21 cellular contexts compared by ENCODE assay signal in the genomic region with DNA sequence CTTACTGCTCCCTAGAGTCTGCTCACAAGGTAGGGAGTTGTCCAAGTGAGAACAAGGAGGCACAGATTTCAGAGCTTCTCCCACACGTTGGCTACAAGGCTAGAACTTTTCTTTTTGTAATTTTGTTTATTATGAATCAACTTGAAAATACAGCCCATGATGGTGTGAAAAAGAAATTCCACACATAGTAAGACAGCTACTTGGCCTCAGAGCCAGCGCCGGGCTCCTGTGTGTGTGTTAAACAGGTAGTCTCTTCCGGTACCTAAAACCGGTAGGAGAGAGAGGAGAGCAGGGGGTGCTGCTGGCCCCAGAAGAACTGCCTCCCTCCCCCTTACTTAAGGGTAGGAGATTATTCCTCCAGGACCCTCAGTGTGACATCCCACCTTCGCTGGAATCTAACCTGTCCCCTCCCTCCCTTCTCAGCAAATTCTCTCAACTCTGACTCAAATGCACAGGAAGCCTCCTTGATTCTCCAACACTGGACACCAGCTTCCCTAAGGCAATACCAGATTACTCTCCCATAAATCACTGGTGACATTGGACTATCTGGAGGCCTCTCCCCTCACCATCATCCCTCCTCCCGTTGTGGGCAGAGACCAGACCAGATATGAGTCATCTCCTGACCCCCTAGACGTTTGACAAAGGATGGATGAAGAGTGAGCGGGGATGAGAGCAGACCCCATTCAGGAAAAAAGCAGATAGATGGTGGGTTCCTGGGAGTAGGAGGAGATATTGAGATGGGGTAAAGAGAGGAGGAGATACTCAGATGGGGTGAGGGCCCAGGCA. TPM values are rescaled to one million over a fixed set of nuclear protein-coding genes. Genes with fewer than 3 reads are reported as not detected.
DNase-seq lines count a peak whose midpoint lies in the region; ATAC-seq and TF ChIP-seq lines count a peak whose summit lies in the region.
"Had no signal": no experiment of that assay in that cellular context is flagged by ENCODE, and none has a peak within 500 bp of the region (broad histone marks: within the 10 kb centered on the region; RNA-seq: fewer than 3 reads in every experiment).

No MANE protein-coding gene starts in this region.

- peaks cover 0 to 6% of the 10 kb centered on the region in 2 experiments; a peak in 1 of 4 replicates for H3K4me1 ChIP-seq in SK-N-SH (ENCODE audit: control insufficient read depth in 1 of 2, insufficient read depth in 2 of 2, low read depth in 1 of 2, low read length in 1 of 2)
- peaks cover 6 to 16% (median 10%) of the 10 kb centered on the region in 6 donors for H3K4me1 ChIP-seq in spleen
- H3K4me1 ChIP-seq: SJCRH30 had no signal

- no peak overlapping the region for H3K9ac ChIP-seq in SK-N-SH

- peaks cover 6% of the 10 kb centered on the region for H3K27me3 Mint-ChIP-seq in activated CD4-positive, alpha-beta T cell treated with anti-CD3 and anti-CD28 coated beads, Interleukin-2, amount 10 ng/mL, durations not matched to agents 24 days and 14 days
- H3K27me3 Mint-ChIP-seq: activated CD4-positive, alpha-beta T cell treated with anti-CD3 and anti-CD28 coated beads for 36 hours; activated naive CD4-positive, alpha-beta T cell treated with anti-CD3 and anti-CD28 coated beads, Interleukin-2, amount 50 U/mL, for 24 hours had no signal

- no peak for TF ChIP-seq CTCF in SK-N-SH (IDR thresholded peaks at IDR 0.05)
- TF ChIP-seq CTCF in spleen (IDR thresholded peaks at IDR 0.05 in 8 of 11, conservative IDR thresholded peaks at IDR 0.05 in 3 of 11), result no peak

- peaks cover 13% of the 10 kb centered on the region for H3K4me1 Mint-ChIP-seq in activated CD4-positive, alpha-beta T cell treated with anti-CD3 and anti-CD28 coated beads, Interleukin-2, amount 10 ng/mL, durations not matched to agents 24 days and 14 days

- no peaks in the 10 kb centered on the region for H3K9me2 ChIP-seq in SK-N-SH

- no peak overlapping the region for H3K4me3 ChIP-seq in SK-N-SH (ENCODE audit: low read depth in 2 of 2, low read length in 1 of 2)
- no peak overlapping the region for H3K4me3 ChIP-seq in spleen
- H3K4me3 ChIP-seq: esophagus squamous epithelium, heart right ventricle, SJCRH30, upper lobe of left lung had no signal

- WGBS in SK-N-SH (ENCODE audit: low lambda C conversion rate), result 62% methylated on average over 9 of the region's 9 CpGs
- 59 to 73% (median 64%) methylated on average over 9 of the region's 9 CpGs for WGBS in spleen, 5 donors

- H3K4me3 Mint-ChIP-seq in activated CD4-positive, alpha-beta T cell treated with anti-CD3 and anti-CD28 coated beads, Interleukin-2, amount 10 ng/mL, durations not matched to agents 24 days and 14 days, result no peak overlapping the region
- H3K4me3 Mint-ChIP-seq: activated CD4-positive, alpha-beta T cell treated with anti-CD3 and anti-CD28 coated beads for 36 hours; activated naive CD4-positive, alpha-beta T cell treated with anti-CD3 and anti-CD28 coated beads, Interleukin-2, amount 50 U/mL, for 24 hours; natural killer cell treated with Interleukin-12 subunit alpha and Interleukin-12 subunit beta and Interleukin-15 and Interleukin-18, amount 100 ng/mL, for 72 hours had no signal

- DNase-seq in SK-N-SH (peak; percentile 41), RPMI7951 (ENCODE audit: low read depth) (peak; percentile 84), islet precursor cell (peak; percentile 84), spleen (peak; percentile 51)
- DNase-seq in activated CD4-positive, alpha-beta T cell treated with anti-CD3 and anti-CD28 coated beads, Interleukin-2, amount 10 ng/mL, durations not matched to agents 24 days and 14 days, result no peak
- DNase-seq: activated CD8-positive, alpha-beta memory T cell treated with anti-CD3 and anti-CD28 coated beads, Interleukin-2, amount 50 U/mL, for 48 hours; esophagus squamous epithelium; T-helper 9 cell had no signal

- no peaks in the 10 kb centered on the region for H3K9me3 Mint-ChIP-seq in activated CD4-positive, alpha-beta T cell treated with anti-CD3 and anti-CD28 coated beads, Interleukin-2, amount 10 ng/mL, durations not matched to agents 24 days and 14 days
- H3K9me3 Mint-ChIP-seq: activated naive CD4-positive, alpha-beta T cell treated with anti-CD3 and anti-CD28 coated beads, Interleukin-2, amount 50 U/mL, for 24 hours; brain; CD8-positive, alpha-beta T cell; natural killer cell treated with Interleukin-12 subunit alpha and Interleukin-12 subunit beta and Interleukin-15 and Interleukin-18, amount 100 ng/mL, for 72 hours had no signal

- no peaks in the 10 kb centered on the region for H3K9me3 ChIP-seq in SK-N-SH
- H3K9me3 ChIP-seq in spleen, result no peaks in the 10 kb centered on the region
- H3K9me3 ChIP-seq: esophagus squamous epithelium, heart right ventricle, SJCRH30, upper lobe of left lung had no signal

- H3K27me3 ChIP-seq in SK-N-SH (ENCODE audit: insufficient read depth) (no peaks in the 10 kb centered on the region), spleen (replicated peaks in 1 of 7) (no peaks in the 10 kb centered on the region)
- H3K27me3 ChIP-seq: esophagus squamous epithelium, heart right ventricle, SJCRH30, upper lobe of left lung had no signal

- H2AFZ ChIP-seq in SK-N-SH (ENCODE audit: low read depth), result no peak overlapping the region

- POLR2A ChIA-PET in SK-N-SH (lab: Yijun Ruan, JAX), result no interaction called here

- H3K27ac Mint-ChIP-seq in activated CD4-positive, alpha-beta T cell treated with anti-CD3 and anti-CD28 coated beads, Interleukin-2, amount 10 ng/mL, durations not matched to agents 24 days and 14 days, result no peak overlapping the region
- H3K27ac Mint-ChIP-seq: activated CD4-positive, alpha-beta T cell treated with anti-CD3 and anti-CD28 coated beads for 36 hours; activated naive CD4-positive, alpha-beta T cell treated with anti-CD3 and anti-CD28 coated beads, Interleukin-2, amount 50 U/mL, for 24 hours; natural killer cell treated with Interleukin-12 subunit alpha and Interleukin-12 subunit beta and Interleukin-15 and Interleukin-18, amount 100 ng/mL, for 72 hours had no signal

- CTCF ChIA-PET in SK-N-SH (lab: Yijun Ruan, JAX), result interaction anchor here (1.5 to 2.7 kb wide), 2 partner anchors 12 to 48 kb away, joined by 4 to 10 read pairs; partner anchors contain the start of gene INKA1

- TF ChIP-seq EP300 in SK-N-SH (IDR thresholded peaks at IDR 0.05; ENCODE audit: borderline replicate concordance in 1 of 2, low read depth in 1 of 2, low read length in 1 of 2), result no peak

- H4K20me1 ChIP-seq in SK-N-SH (ENCODE audit: insufficient read depth), result no peaks in the 10 kb centered on the region

- intact Hi-C loops in spleen (cut with DNase I; ENCODE audit: low total_unique reads), result no loop called here
- intact Hi-C loops in activated CD4-positive, alpha-beta T cell treated with anti-CD3 and anti-CD28 coated beads, Interleukin-2, amount 10 ng/mL, durations not matched to agents 24 days and 14 days (cut with micrococcal nuclease), result no loop called here

- H3K27ac ChIP-seq in SK-N-SH (ENCODE audit: low read depth in 2 of 2, low read length in 1 of 2), result no peak overlapping the region
- no peak overlapping the region for H3K27ac ChIP-seq in spleen
- H3K27ac ChIP-seq: esophagus squamous epithelium, heart right ventricle, SJCRH30, upper lobe of left lung had no signal

- ATAC-seq in SK-N-SH treated with all-trans-retinoic acid at 6 μM for 48 hours (no peak), GM21619 (IDR thresholded peaks at IDR 0.05; ENCODE audit: unreplicated experiment) (no peak), GM18909 (IDR thresholded peaks at IDR 0.05; ENCODE audit: poor library complexity, unreplicated experiment) (no peak)
- ATAC-seq: heart right ventricle; natural killer cell treated with Interleukin-12 subunit alpha and Interleukin-12 subunit beta and Interleukin-15 and Interleukin-18, amount 100 ng/mL, for 72 hours had no signal

- no peaks in the 10 kb centered on the region for H3K36me3 Mint-ChIP-seq in activated CD4-positive, alpha-beta T cell treated with anti-CD3 and anti-CD28 coated beads, Interleukin-2, amount 10 ng/mL, durations not matched to agents 24 days and 14 days (ENCODE audit: low read depth)
- H3K36me3 Mint-ChIP-seq: activated naive CD4-positive, alpha-beta T cell treated with anti-CD3 and anti-CD28 coated beads, Interleukin-2, amount 50 U/mL, for 24 hours; brain; natural killer cell treated with Interleukin-12 subunit alpha and Interleukin-12 subunit beta and Interleukin-15 and Interleukin-18, amount 100 ng/mL, for 72 hours had no signal

- H3K79me2 ChIP-seq in SK-N-SH (ENCODE audit: insufficient read depth), result peaks cover 5% of the 10 kb centered on the region

- TF ChIP-seq POLR2A in spleen (IDR thresholded peaks at IDR 0.05), result no peak

- no peaks in the 10 kb centered on the region for H3K36me3 ChIP-seq in SK-N-SH (replicated peaks in 1 of 2; ENCODE audit: control insufficient read depth in 1 of 2, insufficient read depth in 2 of 2, low read length in 1 of 2)
- H3K36me3 ChIP-seq in spleen, result no peaks in the 10 kb centered on the region
- H3K36me3 ChIP-seq: esophagus squamous epithelium, heart right ventricle, SJCRH30, upper lobe of left lung had no signal

- H3F3A ChIP-seq in SK-N-SH (replicated peaks; ENCODE audit: insufficient read depth), result no peaks in the 10 kb centered on the region

- no peak overlapping the region for H3K4me2 ChIP-seq in SK-N-SH

- TF ChIP-seq RAD21 in SK-N-SH (IDR thresholded peaks at IDR 0.05; ENCODE audit: low read length), result no peak

RNA-seq across cellular contexts. Expression of gene IP6K1, which starts 4.5 kb away (rescaled TPM):
- 17.0 and 23.3 TPM in 2 replicates for polyA plus RNA-seq in SK-N-SH (2012; rRNA removed)
- polyA plus RNA-seq in SK-N-SH (2012; cell fraction: cytosol; rRNA removed), result 8.9 and 14.6 TPM in 2 replicates
- 37.1 and 43.4 TPM in 2 replicates for polyA plus RNA-seq in SK-N-SH (2012; cell fraction: nucleus; rRNA removed)
- 26.4 and 32.5 TPM in 2 replicates for total RNA-seq in RPMI7951 (2014; rRNA removed; shearing (Covaris generic))
- 10 to 100 TPM; 40.7 to 56.0 (median 51.4) TPM for total RNA-seq in spleen
- 10 to 100 TPM in 1 of 3 donors, 1 to 10 TPM in 2; 8.6 to 21.4 (median 9.8) TPM for polyA plus RNA-seq in spleen
- 39.6 and 42.2 TPM in 2 replicates for total RNA-seq in activated CD4-positive, alpha-beta T cell treated with anti-CD3 and anti-CD28 coated beads, Interleukin-2, amount 10 ng/mL, durations not matched to agents 24 days and 14 days

RNA-seq across cellular contexts. Expression of gene CDHR4, which starts 8.9 kb away (rescaled TPM):
- polyA plus RNA-seq in SK-N-SH (2012; rRNA removed) (0.07 and 0.13 TPM in 2 replicates), spleen (under 1 TPM in 2 of 3 donors, not detected in 1; 0.06 to 0.29 TPM)
- polyA plus RNA-seq in SK-N-SH (2012; cell fraction: cytosol; rRNA removed), result not detected in 2 replicates
- 0.60 and 0.66 TPM in 2 replicates for polyA plus RNA-seq in SK-N-SH (2012; cell fraction: nucleus; rRNA removed)
- total RNA-seq in RPMI7951 (2014; rRNA removed; shearing (Covaris generic)), result not detected in 2 replicates
- total RNA-seq in spleen, result not detected
- not detected in 2 replicates for total RNA-seq in activated CD4-positive, alpha-beta T cell treated with anti-CD3 and anti-CD28 coated beads, Interleukin-2, amount 10 ng/mL, durations not matched to agents 24 days and 14 days
- total RNA-seq: dermis microvascular lymphatic vessel endothelial cell; esophagus squamous epithelium; heart right ventricle; lung microvascular endothelial cell; natural killer cell treated with Interleukin-12 subunit alpha and Interleukin-12 subunit beta and Interleukin-15 and Interleukin-18, amount 100 ng/mL, for 72 hours; SJCRH30 had no signal

RNA-seq across cellular contexts. Expression of gene INKA1, which starts 12.2 kb away (rescaled TPM):
- 2.6 and 3.4 TPM in 2 replicates for polyA plus RNA-seq in SK-N-SH (2012; rRNA removed)
- polyA plus RNA-seq in SK-N-SH (2012; cell fraction: cytosol; rRNA removed), result 1.6 and 2.2 TPM in 2 replicates
- 1.6 and 3.8 TPM in 2 replicates for polyA plus RNA-seq in SK-N-SH (2012; cell fraction: nucleus; rRNA removed)
- total RNA-seq in RPMI7951 (2014; rRNA removed; shearing (Covaris generic)), result 4.1 and 6.6 TPM in 2 replicates
- 10 to 100 TPM in 3 of 7 donors, 1 to 10 TPM in 4; 2.8 to 14.9 (median 7.5) TPM for total RNA-seq in spleen
- polyA plus RNA-seq in spleen, result 10 to 100 TPM; 17.3 to 30.6 (median 21.5) TPM
- 1.1 and 1.4 TPM in 2 replicates for total RNA-seq in activated CD4-positive, alpha-beta T cell treated with anti-CD3 and anti-CD28 coated beads, Interleukin-2, amount 10 ng/mL, durations not matched to agents 24 days and 14 days

RNA-seq across cellular contexts. Expression of gene UBA7, which starts 22.9 kb away (rescaled TPM):
- 22.6 and 25.8 TPM in 2 replicates for polyA plus RNA-seq in SK-N-SH (2012; rRNA removed)
- 2.0 and 3.0 TPM in 2 replicates for polyA plus RNA-seq in SK-N-SH (2012; cell fraction: cytosol; rRNA removed)
- polyA plus RNA-seq in SK-N-SH (2012; cell fraction: nucleus; rRNA removed), result 187 and 223 TPM in 2 replicates
- total RNA-seq in RPMI7951 (2014; rRNA removed; shearing (Covaris generic)), result 22.3 and 27.2 TPM in 2 replicates
- 100 to 1,000 TPM; 176 to 228 (median 218) TPM for total RNA-seq in spleen
- 100 to 1,000 TPM in 2 of 3 donors, 10 to 100 TPM in 1; 91.1 to 231 (median 230) TPM for polyA plus RNA-seq in spleen
- total RNA-seq in activated CD4-positive, alpha-beta T cell treated with anti-CD3 and anti-CD28 coated beads, Interleukin-2, amount 10 ng/mL, durations not matched to agents 24 days and 14 days, result 91.7 and 93.6 TPM in 2 replicates
